8 cellular contexts compared by ENCODE assay signal in genomic region chr10:103712898-103713498, GRCh38.
DNase-seq lines count a peak whose midpoint lies in the region; ATAC-seq, FAIRE-seq and TF ChIP-seq lines count a peak whose summit lies in the region.

No MANE protein-coding gene starts in this region.

- peaks cover 24 to 53% of the 10 kb centered on the region in 2 experiments for H3K36me3 ChIP-seq in HepG2 (replicated peaks in 1 of 2; ENCODE audit: control insufficient read depth in 1 of 2, insufficient read depth in 2 of 2, low read length in 2 of 2)

- 36% methylated on average over 7 of the region's 8 CpGs for WGBS in HepG2 (ENCODE audit: low lambda C conversion rate)

- no peaks in the 10 kb centered on the region for H3K27me3 ChIP-seq in HepG2 (ENCODE audit: control insufficient read depth in 1 of 2, insufficient read depth in 2 of 2, low read length in 2 of 2)

- no peak overlapping the region for H3K9ac ChIP-seq in HepG2 (ENCODE audit: insufficient read depth, low read depth, low read length)

- FAIRE-seq in HepG2 (lab: Jason Lieb, UNC), result peak; percentile 91

- H3K9me3 ChIP-seq in HepG2 (ENCODE audit: low read length), result no peaks in the 10 kb centered on the region

- no peaks in the 10 kb centered on the region for H3K79me2 ChIP-seq in HepG2 (ENCODE audit: insufficient read depth, low read length)

- CTCF ChIA-PET in HepG2 (lab: Yijun Ruan, JAX; ENCODE audit: low intra/inter-chr PET ratio, low total read pairs), result interaction anchor here (1.3 to 2.4 kb wide), 6 partner anchors 68 to 175 kb away, joined by 4 to 26 read pairs (median 6); partner anchors contain the start of gene SH3PXD2A

- ATAC-seq in HG02610 (IDR thresholded peaks at IDR 0.05; ENCODE audit: unreplicated experiment) (peak; percentile 46), HepG2 (peak; percentile 59), GM21717 (IDR thresholded peaks at IDR 0.05; ENCODE audit: unreplicated experiment) (no peak)

- peaks cover 13% of the 10 kb centered on the region; the same call in 1 of the 2 replicates for H4K20me1 ChIP-seq in HepG2 (ENCODE audit: insufficient read depth, low read length)

- intact Hi-C loops in HepG2 (cut with micrococcal nuclease; ENCODE audit: unreplicated experiment), result loop anchor here (1.0 kb wide), 3 partner anchors 146 to 175 kb away; no protein-coding TSS in a partner anchor

- no peak overlapping the region for H3K4me2 ChIP-seq in HepG2 (ENCODE audit: low read depth, low read length)

- POLR2A ChIA-PET in HepG2 (lab: Yijun Ruan, JAX), result interaction anchor here (0.6 to 2.8 kb wide), 3 partner anchors 141 to 154 kb away, joined by 3 to 10 read pairs (median 3); no protein-coding TSS in a partner anchor

- no peak for TF ChIP-seq EP300 in HepG2 (IDR thresholded peaks at IDR 0.05; ENCODE audit: low read depth in 2 of 2, low read length in 2 of 2)
- no peak for TF ChIP-seq EP300 in HepG2 (CRISPR knock-in tag; IDR thresholded peaks at IDR 0.05; ENCODE audit: borderline replicate concordance)

- H3K27ac ChIP-seq in cingulate gyrus (ENCODE audit: low read depth, low read length) (peak overlapping the region; percentile 34), HepG2 (ENCODE audit: extremely low read length, insufficient read depth, low read length) (peak overlapping the region; percentile 11)

- H3K4me1 ChIP-seq in HepG2 (ENCODE audit: insufficient read depth, low read length), result peaks cover 60% of the 10 kb centered on the region

- in situ Hi-C loops in HepG2 (cut with HindIII; ENCODE audit: extremely low pct_ligation_motif_present, low pct_unique_long_range_greater_than_20kb), result loop anchor here (5.0 kb wide), 1 partner anchor 144 kb away; the partner anchor contains the start of gene SH3PXD2A

- TF ChIP-seq CTCF in HepG2 (CRISPR knock-in tag; IDR thresholded peaks at IDR 0.05), result peak; percentile 90

- no peak overlapping the region for H2AFZ ChIP-seq in HepG2 (ENCODE audit: low read length)

- peak; percentile 82 for TF ChIP-seq RAD21 in HepG2 (CRISPR knock-in tag; IDR thresholded peaks at IDR 0.05)

- DNase-seq in GDM1 (lab: John Stamatoyannopoulos, UW), result peak; percentile 68
- peak; percentile 70 for DNase-seq in NCI-H460 (ENCODE audit: extremely low read depth, low read depth)
- peak; percentile 89 for DNase-seq in activated CD4-positive, alpha-beta T cell treated with anti-CD3 and anti-CD28 coated beads for 48 hours
- DNase-seq in HepG2 (ENCODE audit: low spot score), result peak; percentile 57
- peak; percentile 65 to 73 (median 67) for DNase-seq in stimulated activated CD4-positive, alpha-beta T cell treated with anti-CD3 and anti-CD28 coated beads, TNF-alpha, amount 100 ng/mL, for 4 hours (ENCODE audit: low read depth in 3 of 3)

- BruUV-seq in HepG2 (replicated peaks; lab: Mats Ljungman, UMichigan), result no TSS peak

- no peak for TF ChIP-seq POLR2A in HepG2 (IDR thresholded peaks at IDR 0.05; ENCODE audit: insufficient read depth in 1 of 2, low read depth in 2 of 2, low read length in 2 of 2)

- H3K4me3 ChIP-seq in HepG2 (replicated peaks in 1 of 3; ENCODE audit: insufficient read depth in 1 of 3, low read depth in 2 of 3, low read length in 3 of 3), result no peak overlapping the region

TF ChIP-seq in HepG2, 621 proteins besides CTCF, POLR2A, EP300 and RAD21:
- 0 out of 2 replicates have a peak, but pooled peaks have one; percentile 30 for TF ChIP-seq SP4 (CRISPR knock-in tag; IDR thresholded peaks at IDR 0.05)
- TF ChIP-seq STAG1 (CRISPR knock-in tag; IDR thresholded peaks at IDR 0.05), result peak; percentile 95
- TF ChIP-seq, protein P1, sequence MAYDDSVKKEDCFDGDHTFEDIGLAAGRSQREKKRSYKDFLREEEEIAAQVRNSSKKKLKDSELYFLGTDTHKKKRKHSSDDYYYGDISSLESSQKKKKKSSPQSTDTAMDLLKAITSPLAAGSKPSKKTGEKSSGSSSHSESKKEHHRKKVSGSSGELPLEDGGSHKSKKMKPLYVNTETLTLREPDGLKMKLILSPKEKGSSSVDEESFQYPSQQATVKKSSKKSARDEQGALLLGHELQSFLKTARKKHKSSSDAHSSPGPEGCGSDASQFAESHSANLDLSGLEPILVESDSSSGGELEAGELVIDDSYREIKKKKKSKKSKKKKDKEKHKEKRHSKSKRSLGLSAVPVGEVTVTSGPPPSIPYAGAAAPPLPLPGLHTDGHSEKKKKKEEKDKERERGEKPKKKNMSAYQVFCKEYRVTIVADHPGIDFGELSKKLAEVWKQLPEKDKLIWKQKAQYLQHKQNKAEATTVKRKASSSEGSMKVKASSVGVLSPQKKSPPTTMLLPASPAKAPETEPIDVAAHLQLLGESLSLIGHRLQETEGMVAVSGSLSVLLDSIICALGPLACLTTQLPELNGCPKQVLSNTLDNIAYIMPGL (CRISPR knock-in tag; IDR thresholded peaks at IDR 0.05; ENCODE audit: borderline replicate concordance in 1 of 2, low read depth in 1 of 2), result no peak
- TF ChIP-seq ZNF567 (CRISPR knock-in tag; IDR thresholded peaks at IDR 0.05; ENCODE audit: borderline replicate concordance), result 0 out of 2 replicates have a peak, but pooled peaks have one; percentile 42
- TF ChIP-seq REPIN1 (CRISPR knock-in tag; IDR thresholded peaks at IDR 0.05; ENCODE audit: borderline replicate concordance, low read depth), result 0 out of 2 replicates have a peak, but pooled peaks have one; percentile 35
- TF ChIP-seq, protein P2, sequence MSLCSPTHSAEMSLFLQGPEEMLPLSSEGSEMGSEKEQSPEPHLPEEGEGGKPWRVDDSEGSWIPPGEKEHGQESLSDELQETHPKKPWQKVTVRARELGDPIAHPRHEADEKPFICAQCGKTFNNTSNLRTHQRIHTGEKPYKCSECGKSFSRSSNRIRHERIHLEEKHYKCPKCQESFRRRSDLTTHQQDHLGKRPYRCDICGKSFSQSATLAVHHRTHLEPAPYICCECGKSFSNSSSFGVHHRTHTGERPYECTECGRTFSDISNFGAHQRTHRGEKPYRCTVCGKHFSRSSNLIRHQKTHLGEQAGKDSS (CRISPR knock-in tag; IDR thresholded peaks at IDR 0.05; ENCODE audit: borderline replicate concordance, low read depth), result no peak
- TF ChIP-seq ZNF143 (CRISPR knock-in tag; IDR thresholded peaks at IDR 0.05), result 0 out of 2 replicates have a peak, but pooled peaks have one; percentile 9
- TF ChIP-seq SALL1 (CRISPR knock-in tag; IDR thresholded peaks at IDR 0.05), result peak; percentile 35; the same call in 1 of the 2 replicates
- TF ChIP-seq SMC3 (IDR thresholded peaks at IDR 0.05; ENCODE audit: low read length), result peak; percentile 92
- TF ChIP-seq ZBTB46 (CRISPR knock-in tag; IDR thresholded peaks at IDR 0.05; ENCODE audit: borderline replicate concordance), result no peak
- TF ChIP-seq ZFX (CRISPR knock-in tag; IDR thresholded peaks at IDR 0.05; ENCODE audit: low read depth), result 0 out of 2 replicates have a peak, but pooled peaks have one; percentile 18
- TF ChIP-seq SKI (IDR thresholded peaks at IDR 0.05; ENCODE audit: partially characterized antibody), result no peak
